In the genomic region with DNA sequence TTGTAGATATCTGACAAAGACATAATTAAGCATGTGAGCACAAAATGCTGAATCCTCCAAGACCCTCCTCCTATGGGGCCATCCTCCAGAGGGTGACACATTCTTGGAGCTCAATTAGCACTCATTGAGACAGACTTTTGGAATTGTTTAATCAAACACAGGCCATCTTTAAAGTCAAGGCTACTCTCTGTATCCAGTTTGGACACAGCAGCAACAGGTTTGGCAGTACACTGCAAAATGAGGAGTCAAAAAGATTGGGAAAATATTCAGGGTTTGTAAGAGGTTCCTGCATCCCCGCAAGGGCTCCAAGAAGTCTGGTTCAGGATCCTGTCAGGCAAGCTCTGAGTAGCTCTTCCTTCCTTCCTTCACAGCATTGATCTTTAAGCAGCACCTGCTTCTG, we compare ENCODE assay signal across 11 cellular contexts. TPM values are rescaled to one million over a fixed set of nuclear protein-coding genes. Genes with fewer than 3 reads are reported as not detected.
DNase-seq lines count a peak whose midpoint lies in the region; ATAC-seq and TF ChIP-seq lines count a peak whose summit lies in the region.
"Had no signal": no experiment of that assay in that cellular context is flagged by ENCODE, and none has a peak within 500 bp of the region (broad histone marks: within the 10 kb centered on the region; RNA-seq: fewer than 3 reads in every experiment).

No MANE protein-coding gene starts in this region.

- peak overlapping the region; percentile 89 for H3K27ac ChIP-seq in CD4-positive, CD25-positive, alpha-beta regulatory T cell (ENCODE audit: insufficient read depth, low read length, poor library complexity, severe bottlenecking)
- peak overlapping the region in 2 of 4 donors; percentile 96 to 98 for H3K27ac ChIP-seq in transverse colon

- no peaks in the 10 kb centered on the region for H3K27me3 ChIP-seq in CD4-positive, CD25-positive, alpha-beta regulatory T cell (ENCODE audit: control insufficient read depth, insufficient read depth, low read length)
- H3K27me3 ChIP-seq in transverse colon: no peaks in the 10 kb centered on the region
- H3K27me3 ChIP-seq: tibial artery had no signal

- intact Hi-C loops in dendritic cell treated with granulocyte-macrophage colony-stimulating factor and Interleukin-4, amounts not matched to agents 40 ng/mL and 50 ng/mL, for 4 days (cut with micrococcal nuclease): loop anchor here (2.0 to 10.0 kb wide), 3 partner anchors 135 to 629 kb away; a partner anchor contains a TSS
- intact Hi-C loops in transverse colon (cut with DNase I; ENCODE audit: low total_unique reads): no loop called here

- H3K4me1 Mint-ChIP-seq in CD4-positive, CD25-positive, alpha-beta regulatory T cell: peaks cover 40 to 75% (median 59%) of the 10 kb centered on the region in 4 donors
- peaks cover 50% of the 10 kb centered on the region for H3K4me1 Mint-ChIP-seq in dendritic cell treated with granulocyte-macrophage colony-stimulating factor and Interleukin-4, amounts not matched to agents 40 ng/mL and 50 ng/mL, for 4 days (ENCODE audit: low read depth)
- peaks cover 36% of the 10 kb centered on the region for H3K4me1 Mint-ChIP-seq in nephron progenitor cell

- no peak for TF ChIP-seq CTCF in LNCaP clone FGC (IDR thresholded peaks at IDR 0.05; ENCODE audit: control insufficient read depth, extremely low read depth, insufficient read depth)
- no peak for TF ChIP-seq CTCF in nephron progenitor cell (IDR thresholded peaks at IDR 0.05)
- TF ChIP-seq CTCF in omental fat pad (IDR thresholded peaks at IDR 0.05): no peak
- no peak for TF ChIP-seq CTCF in transverse colon (IDR thresholded peaks at IDR 0.05)

- no peaks in the 10 kb centered on the region for H3K9me3 Mint-ChIP-seq in CD4-positive, CD25-positive, alpha-beta regulatory T cell
- no peaks in the 10 kb centered on the region for H3K9me3 Mint-ChIP-seq in dendritic cell treated with granulocyte-macrophage colony-stimulating factor and Interleukin-4, amounts not matched to agents 40 ng/mL and 50 ng/mL, for 4 days
- H3K9me3 Mint-ChIP-seq in nephron progenitor cell: no peaks in the 10 kb centered on the region

- H3K27me3 Mint-ChIP-seq in CD4-positive, CD25-positive, alpha-beta regulatory T cell: no peaks in the 10 kb centered on the region
- H3K27me3 Mint-ChIP-seq in dendritic cell treated with granulocyte-macrophage colony-stimulating factor and Interleukin-4, amounts not matched to agents 40 ng/mL and 50 ng/mL, for 4 days: no peaks in the 10 kb centered on the region
- H3K27me3 Mint-ChIP-seq in nephron progenitor cell (ENCODE audit: low read depth, poor library complexity): no peaks in the 10 kb centered on the region

- peaks cover 15% of the 10 kb centered on the region for H3K36me3 ChIP-seq in CD4-positive, CD25-positive, alpha-beta regulatory T cell (ENCODE audit: control insufficient read depth, insufficient read depth, low read length)
- H3K36me3 ChIP-seq in transverse colon: peaks cover 0 to 12% (median 2%) of the 10 kb centered on the region in 4 donors

- peak overlapping the region; percentile 94 for H3K4me3 ChIP-seq in CD4-positive, CD25-positive, alpha-beta regulatory T cell (ENCODE audit: low read depth, low read length)
- H3K4me3 ChIP-seq in LNCaP clone FGC (ENCODE audit: low read depth, low read length) (peak overlapping the region; percentile 80), transverse colon (peak overlapping the region in 1 of 4 donors; percentile 87)

- peaks cover 24% of the 10 kb centered on the region for H3K36me3 Mint-ChIP-seq in CD4-positive, CD25-positive, alpha-beta regulatory T cell
- H3K36me3 Mint-ChIP-seq in dendritic cell treated with granulocyte-macrophage colony-stimulating factor and Interleukin-4, amounts not matched to agents 40 ng/mL and 50 ng/mL, for 4 days (ENCODE audit: low read depth): peaks cover 70% of the 10 kb centered on the region
- H3K36me3 Mint-ChIP-seq in nephron progenitor cell (ENCODE audit: low read depth): peaks cover 20% of the 10 kb centered on the region

- H3K27ac Mint-ChIP-seq in CD4-positive, CD25-positive, alpha-beta regulatory T cell: peak overlapping the region in 2 of 3 donors; percentile 97 to 99
- H3K27ac Mint-ChIP-seq in dendritic cell treated with granulocyte-macrophage colony-stimulating factor and Interleukin-4, amounts not matched to agents 40 ng/mL and 50 ng/mL, for 4 days: peak overlapping the region; percentile 96
- peak overlapping the region; percentile 99 for H3K27ac Mint-ChIP-seq in nephron progenitor cell

- no peaks in the 10 kb centered on the region for H3K9me3 ChIP-seq in CD4-positive, CD25-positive, alpha-beta regulatory T cell (ENCODE audit: control insufficient read depth in 2 of 2, low read length in 2 of 2)
- no peaks in the 10 kb centered on the region for H3K9me3 ChIP-seq in transverse colon
- H3K9me3 ChIP-seq: tibial artery had no signal

- ATAC-seq in CD4-positive, CD25-positive, alpha-beta regulatory T cell (ENCODE audit: low read depth in 2 of 2): no peak
- ATAC-seq in omental fat pad (ENCODE audit: low FRiP score): no peak
- ATAC-seq in GM21717 (IDR thresholded peaks at IDR 0.05; ENCODE audit: unreplicated experiment): no peak

- WGBS in transverse colon (ENCODE audit: low coverage in 1 of 2), 2 donors: 81 to 100% methylated on average over 1 of the region's 1 CpG

- H3K4me3 Mint-ChIP-seq in CD4-positive, CD25-positive, alpha-beta regulatory T cell: peak overlapping the region; percentile 91 to 99 (median 94)
- H3K4me3 Mint-ChIP-seq in dendritic cell treated with granulocyte-macrophage colony-stimulating factor and Interleukin-4, amounts not matched to agents 40 ng/mL and 50 ng/mL, for 4 days: peak overlapping the region; percentile 92
- H3K4me3 Mint-ChIP-seq in nephron progenitor cell: peak overlapping the region; percentile 99

- TF ChIP-seq EP300 in transverse colon (IDR thresholded peaks at IDR 0.05; ENCODE audit: low read depth): no peak

- TF ChIP-seq POLR2A in transverse colon (IDR thresholded peaks at IDR 0.05): no peak

- H3K4me1 ChIP-seq in CD4-positive, CD25-positive, alpha-beta regulatory T cell (ENCODE audit: control insufficient read depth, insufficient read depth, low read length, poor library complexity, severe bottlenecking): peaks cover 52% of the 10 kb centered on the region
- H3K4me1 ChIP-seq in transverse colon: peaks cover 7 to 43% (median 24%) of the 10 kb centered on the region in 4 donors

- no peak for DNase-seq in CD4-positive, CD25-positive, alpha-beta regulatory T cell
- DNase-seq in LNCaP clone FGC (ENCODE audit: low read depth) (no peak), nephron progenitor cell (no peak), omental fat pad (ENCODE audit: low spot score) (no peak), islet precursor cell (no peak), transverse colon (no peak)
- DNase-seq: amniotic stem cell, NCI-H526 treated with DMSO at 0.1 percent for 48 hours, tibial artery had no signal

- in situ Hi-C loops in transverse colon (cut with MboI; ENCODE audit: low pct_ligation_motif_present in 1 of 4, low pct_unique_long_range_greater_than_20kb in 1 of 4, low sequenced_read_pairs in 3 of 4): no loop called here

RNA-seq across cellular contexts. Expression of a gene that starts 1.3 kb away (rescaled TPM):
- 35.9 TPM for total RNA-seq in CD4-positive, CD25-positive, alpha-beta regulatory T cell
- polyA plus RNA-seq in CD4-positive, CD25-positive, alpha-beta regulatory T cell: 10 to 100 TPM; 30.1 to 47.6 (median 38.1) TPM
- total RNA-seq in omental fat pad: 10 to 100 TPM; 32.5 to 63.1 (median 43.1) TPM
- total RNA-seq in transverse colon: 100 to 1,000 TPM in 1 of 4 donors, 10 to 100 TPM in 3; 12.9 to 100 (median 60.8) TPM

RNA-seq across cellular contexts. Expression of a gene that starts 1.5 kb away (rescaled TPM):
- total RNA-seq in CD4-positive, CD25-positive, alpha-beta regulatory T cell: 96.6 TPM
- 10 to 100 TPM; 28.8 to 43.2 (median 35.8) TPM for polyA plus RNA-seq in CD4-positive, CD25-positive, alpha-beta regulatory T cell
- total RNA-seq in omental fat pad (100 to 1,000 TPM in 1 of 4 donors, 10 to 100 TPM in 3; 55.1 to 112 (median 66.4) TPM), transverse colon (100 to 1,000 TPM in 2 of 4 donors, 10 to 100 TPM in 2; 74.1 to 126 (median 101) TPM)
